In the genomic region with DNA sequence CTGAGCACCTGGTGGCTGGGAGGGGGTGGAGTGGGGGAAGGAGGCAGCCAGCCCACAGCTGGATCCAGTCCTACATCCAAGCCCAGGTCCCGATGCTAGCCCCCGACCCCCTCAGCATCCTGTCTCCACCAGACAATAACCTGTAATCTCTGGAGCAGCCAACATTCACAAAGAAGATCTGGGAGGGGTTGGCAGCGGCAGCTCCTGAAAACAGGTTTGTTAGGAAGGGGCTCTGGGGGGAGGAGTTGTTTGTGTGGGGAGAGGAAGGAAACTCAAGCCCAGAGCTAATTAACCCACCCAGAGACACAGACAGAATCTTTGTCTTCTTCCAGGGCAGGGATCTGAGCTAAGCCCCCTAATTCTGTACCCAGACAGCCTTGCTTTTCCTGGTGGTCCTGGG, we compare ENCODE assay signal across 24 cellular contexts. TPM values are rescaled to one million over a fixed set of nuclear protein-coding genes. Genes with fewer than 3 reads are reported as not detected.
DNase-seq lines count a peak whose midpoint lies in the region; ATAC-seq and TF ChIP-seq lines count a peak whose summit lies in the region.
"Had no signal": no experiment of that assay in that cellular context is flagged by ENCODE, and none has a peak within 500 bp of the region (broad histone marks: within the 10 kb centered on the region; RNA-seq: fewer than 3 reads in every experiment).

No MANE protein-coding gene starts in this region.

- ATAC-seq in HCT116: no peak
- ATAC-seq: GM12878, PC-3, SK-N-SH treated with all-trans-retinoic acid at 6 μM for 48 hours had no signal

- TF ChIP-seq POLR2A in HCT116 (IDR thresholded peaks at IDR 0.05; ENCODE audit: borderline replicate concordance, extremely low read depth, insufficient read depth, insufficient read length): no peak

- H3K27ac Mint-ChIP-seq in mesothelial cell of epicardium (peak overlapping the region; percentile 67), immature natural killer cell (no peak overlapping the region)
- H3K27ac Mint-ChIP-seq: CD4-positive, CD25-positive, alpha-beta regulatory T cell had no signal

- no peak overlapping the region for H3K27ac ChIP-seq in HCT116 (ENCODE audit: low read depth, low read length)
- H3K27ac ChIP-seq: 22Rv1, RWPE1 had no signal

- H3K9me3 Mint-ChIP-seq in mesothelial cell of epicardium (no peaks in the 10 kb centered on the region), immature natural killer cell (no peaks in the 10 kb centered on the region)

- DNase-seq in NCI-H1417 (lab: John Stamatoyannopoulos, UW): peak in 2 of 3 experiments; percentile 20 to 39
- DNase-seq in NCI-H1417 treated with DMSO at 0.1 percent for 48 hours (lab: John Stamatoyannopoulos, UW): no peak
- no peak for DNase-seq in HCT116 (ENCODE audit: low read depth, low spot score)
- no peak for DNase-seq in NT2/D1 (ENCODE audit: low read depth, low spot score)
- DNase-seq in mesothelial cell of epicardium (ENCODE audit: low spot score in 2 of 2, unreplicated experiment in 2 of 2): no peak
- DNase-seq in immature natural killer cell: no peak
- DNase-seq in CD1c-positive myeloid dendritic cell (ENCODE audit: extremely low spot score): no peak
- no peak for DNase-seq in A172 (ENCODE audit: low spot score)
- DNase-seq: Caco-2; CD4-positive, CD25-positive, alpha-beta regulatory T cell; GF-D8; MM.1S; NCI-H1092; NCI-H226; NCI-H524; SIG-M5; T-helper 1 cell had no signal

- intact Hi-C loops in HCT116 (cut with micrococcal nuclease): no loop called here

- H3K27me3 Mint-ChIP-seq in mesothelial cell of epicardium (ENCODE audit: low read depth) (peaks cover 28% of the 10 kb centered on the region), immature natural killer cell (ENCODE audit: low read depth in 3 of 3) (peaks cover 3 to 6% (median 6%) of the 10 kb centered on the region in 3 donors)

- RAD21 ChIA-PET in HCT116 (lab: Charles Lee; ENCODE audit: low non-redundant PET in 1 of 2, low total read pairs in 2 of 2, uncharacterized antibody in 2 of 2, unreplicated experiment in 2 of 2): no interaction called here

- peaks cover 11% of the 10 kb centered on the region; the same call in 1 of the 2 replicates for H3K27me3 ChIP-seq in HCT116 (ENCODE audit: insufficient read depth, low read length)
- no peaks in the 10 kb centered on the region for H3K27me3 ChIP-seq in NT2/D1 (ENCODE audit: insufficient read depth, insufficient read length)

- H3K4me2 ChIP-seq in HCT116 (ENCODE audit: low read length): peak overlapping the region; percentile 46

- H3K4me3 ChIP-seq in HCT116 (replicated peaks in 1 of 2; ENCODE audit: low read depth in 1 of 2, low read length in 2 of 2) (no peak overlapping the region), NT2/D1 (ENCODE audit: insufficient read length, low read depth) (no peak overlapping the region)
- H3K4me3 ChIP-seq: GM12878 had no signal

- no peaks in the 10 kb centered on the region for H3K79me2 ChIP-seq in HCT116 (ENCODE audit: insufficient read depth, low read length)

- TF ChIP-seq CTCF in HCT116 (IDR thresholded peaks at IDR 0.05 in 2 of 3, conservative IDR thresholded peaks at IDR 0.05 in 1 of 3; ENCODE audit: borderline replicate concordance in 1 of 3, insufficient read depth in 1 of 3, low read depth in 2 of 3, low read length in 2 of 3) (no peak), mesothelial cell of epicardium (IDR thresholded peaks at IDR 0.05; ENCODE audit: unreplicated experiment) (no peak)

- H3K4me3 Mint-ChIP-seq in mesothelial cell of epicardium: no peak overlapping the region
- H3K4me3 Mint-ChIP-seq in immature natural killer cell: no peak overlapping the region
- H3K4me3 Mint-ChIP-seq: CD4-positive, CD25-positive, alpha-beta regulatory T cell had no signal

- H3K9me3 ChIP-seq in HCT116 (ENCODE audit: control insufficient read depth in 1 of 2, insufficient read depth in 1 of 2, low read depth in 1 of 2, low read length in 2 of 2) (no peaks in the 10 kb centered on the region), NT2/D1 (ENCODE audit: insufficient read depth, low read length) (no peaks in the 10 kb centered on the region)
- H3K9me3 ChIP-seq: Caco-2 had no signal

- no TSS peak for BruUV-seq in HCT116 (replicated peaks; lab: Mats Ljungman, UMichigan)

- H3K9me2 ChIP-seq in HCT116 (ENCODE audit: insufficient read depth): no peaks in the 10 kb centered on the region

- H3K36me3 Mint-ChIP-seq in mesothelial cell of epicardium: no peaks in the 10 kb centered on the region
- H3K36me3 Mint-ChIP-seq in immature natural killer cell: no peaks in the 10 kb centered on the region
- H3K36me3 Mint-ChIP-seq: CD4-positive, CD25-positive, alpha-beta regulatory T cell had no signal

- H3K36me3 ChIP-seq in HCT116 (ENCODE audit: control insufficient read depth in 1 of 2, insufficient read depth in 2 of 2, low read length in 2 of 2): no peaks in the 10 kb centered on the region
- no peaks in the 10 kb centered on the region for H3K36me3 ChIP-seq in NT2/D1 (ENCODE audit: insufficient read depth, insufficient read length, low read length)

- H3K9ac ChIP-seq in HCT116 (ENCODE audit: low read length) (no peak overlapping the region), NT2/D1 (ENCODE audit: insufficient read length, low read depth) (peak overlapping the region; percentile 51)

- H4K20me1 ChIP-seq in HCT116 (ENCODE audit: insufficient read depth): no peaks in the 10 kb centered on the region

- H3K4me1 Mint-ChIP-seq in mesothelial cell of epicardium (peaks cover 30% of the 10 kb centered on the region), immature natural killer cell (peaks cover 0 to 5% of the 10 kb centered on the region in 2 donors)

- H2AFZ ChIP-seq in HCT116 (ENCODE audit: low read depth, low read length, poor library complexity, severe bottlenecking): no peak overlapping the region

- no peak for TF ChIP-seq RAD21 in HCT116 (IDR thresholded peaks at IDR 0.05; ENCODE audit: low read depth)

- H3K4me1 ChIP-seq in HCT116 (ENCODE audit: control insufficient read depth in 1 of 2, insufficient read depth in 2 of 2, low read length in 2 of 2): peaks cover 15 to 31% of the 10 kb centered on the region in 2 experiments
- H3K4me1 ChIP-seq in NT2/D1 (ENCODE audit: insufficient read depth, insufficient read length): peaks cover 26% of the 10 kb centered on the region

- CTCF ChIA-PET in HCT116 (lab: Charles Lee): interaction anchor here (1.0 to 1.4 kb wide), 3 partner anchors 11 to 13 kb away, joined by 3 to 9 read pairs (median 4); no protein-coding TSS in a partner anchor

- POLR2A ChIA-PET in HCT116 (lab: Charles Lee): interaction anchor here (1.3 to 1.4 kb wide), 2 partner anchors 52 to 89 kb away, joined by 3 to 4 read pairs; no protein-coding TSS in a partner anchor

TF ChIP-seq in HCT116, 20 proteins besides CTCF, POLR2A, EP300 and RAD21 (continues in another document):
- TF ChIP-seq, protein P1, sequence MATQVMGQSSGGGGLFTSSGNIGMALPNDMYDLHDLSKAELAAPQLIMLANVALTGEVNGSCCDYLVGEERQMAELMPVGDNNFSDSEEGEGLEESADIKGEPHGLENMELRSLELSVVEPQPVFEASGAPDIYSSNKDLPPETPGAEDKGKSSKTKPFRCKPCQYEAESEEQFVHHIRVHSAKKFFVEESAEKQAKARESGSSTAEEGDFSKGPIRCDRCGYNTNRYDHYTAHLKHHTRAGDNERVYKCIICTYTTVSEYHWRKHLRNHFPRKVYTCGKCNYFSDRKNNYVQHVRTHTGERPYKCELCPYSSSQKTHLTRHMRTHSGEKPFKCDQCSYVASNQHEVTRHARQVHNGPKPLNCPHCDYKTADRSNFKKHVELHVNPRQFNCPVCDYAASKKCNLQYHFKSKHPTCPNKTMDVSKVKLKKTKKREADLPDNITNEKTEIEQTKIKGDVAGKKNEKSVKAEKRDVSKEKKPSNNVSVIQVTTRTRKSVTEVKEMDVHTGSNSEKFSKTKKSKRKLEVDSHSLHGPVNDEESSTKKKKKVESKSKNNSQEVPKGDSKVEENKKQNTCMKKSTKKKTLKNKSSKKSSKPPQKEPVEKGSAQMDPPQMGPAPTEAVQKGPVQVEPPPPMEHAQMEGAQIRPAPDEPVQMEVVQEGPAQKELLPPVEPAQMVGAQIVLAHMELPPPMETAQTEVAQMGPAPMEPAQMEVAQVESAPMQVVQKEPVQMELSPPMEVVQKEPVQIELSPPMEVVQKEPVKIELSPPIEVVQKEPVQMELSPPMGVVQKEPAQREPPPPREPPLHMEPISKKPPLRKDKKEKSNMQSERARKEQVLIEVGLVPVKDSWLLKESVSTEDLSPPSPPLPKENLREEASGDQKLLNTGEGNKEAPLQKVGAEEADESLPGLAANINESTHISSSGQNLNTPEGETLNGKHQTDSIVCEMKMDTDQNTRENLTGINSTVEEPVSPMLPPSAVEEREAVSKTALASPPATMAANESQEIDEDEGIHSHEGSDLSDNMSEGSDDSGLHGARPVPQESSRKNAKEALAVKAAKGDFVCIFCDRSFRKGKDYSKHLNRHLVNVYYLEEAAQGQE (IDR thresholded peaks at IDR 0.05; ENCODE audit: low read depth): no peak
- no peak for TF ChIP-seq ELF1 (IDR thresholded peaks at IDR 0.05; ENCODE audit: borderline replicate concordance, low read depth)

RNA-seq across cellular contexts. Expression of gene C17orf113, which starts 4.6 kb away (rescaled TPM):
- total RNA-seq in HCT116 (2021; ENCODE audit: unreplicated experiment) (2.3 TPM), mesothelial cell of epicardium (4.1 to 5.1 TPM (median 4.4 TPM) in 3 replicates)
- 1.9 and 2.1 TPM in 2 replicates for polyA plus RNA-seq in HCT116 (2012)
- under 1 TPM in 2 of 3 donors, not detected in 1; 0.19 to 0.21 TPM for polyA plus RNA-seq in immature natural killer cell
- total RNA-seq in A172 (2014; rRNA removed; shearing (Covaris generic)): not detected in 2 replicates

RNA-seq across cellular contexts. Expression of gene NKIRAS2, which starts 35.1 kb away (rescaled TPM):
- total RNA-seq in HCT116 (2021; ENCODE audit: unreplicated experiment) (26.4 TPM), mesothelial cell of epicardium (47.2 to 49.6 TPM (median 48.1 TPM) in 3 replicates)
- polyA plus RNA-seq in HCT116 (2012): 29.2 and 32.0 TPM in 2 replicates
- 10 to 100 TPM; 21.5 to 33.6 (median 32.6) TPM for polyA plus RNA-seq in immature natural killer cell
- total RNA-seq in A172 (2014; rRNA removed; shearing (Covaris generic)): 48.6 and 51.8 TPM in 2 replicates

RNA-seq across cellular contexts. Expression of gene DNAJC7, which starts 37.8 kb away (rescaled TPM):
- total RNA-seq in HCT116 (2021; ENCODE audit: unreplicated experiment) (113 TPM), mesothelial cell of epicardium (97.2 to 103 TPM (median 97.7 TPM) in 3 replicates)
- 85.1 and 91.0 TPM in 2 replicates for polyA plus RNA-seq in HCT116 (2012)
- polyA plus RNA-seq in immature natural killer cell: 10 to 100 TPM; 54.1 to 94.0 (median 55.8) TPM
- total RNA-seq in A172 (2014; rRNA removed; shearing (Covaris generic)): 118 and 132 TPM in 2 replicates

RNA-seq across cellular contexts. Expression of gene ZNF385C, which starts 43.3 kb away (rescaled TPM):
- total RNA-seq in HCT116 (2021; ENCODE audit: unreplicated experiment): 1.1 TPM
- 0.76 and 1.2 TPM in 2 replicates for polyA plus RNA-seq in HCT116 (2012)
- total RNA-seq in mesothelial cell of epicardium: 2.2 to 2.9 TPM (median 2.5 TPM) in 3 replicates
- polyA plus RNA-seq in immature natural killer cell: under 1 TPM in 1 of 3 donors, not detected in 2; 0.44 TPM
- total RNA-seq in A172 (2014; rRNA removed; shearing (Covaris generic)): not detected in 2 replicates
- total RNA-seq: CD4-positive, CD25-positive, alpha-beta regulatory T cell; GM12878; LHCN-M2 had no signal
- polyA plus RNA-seq: AG04450 had no signal

RNA-seq across cellular contexts. Expression of gene DHX58, which starts 57.5 kb away (rescaled TPM):
- 1.2 TPM for total RNA-seq in HCT116 (2021; ENCODE audit: unreplicated experiment)
- polyA plus RNA-seq in HCT116 (2012): 1.1 and 1.6 TPM in 2 replicates
- total RNA-seq in mesothelial cell of epicardium: 10.5 to 11.6 TPM (median 11.3 TPM) in 3 replicates
- 10 to 100 TPM in 1 of 3 donors, 1 to 10 TPM in 2; 3.0 to 14.3 (median 9.8) TPM for polyA plus RNA-seq in immature natural killer cell
- 7.8 and 10.0 TPM in 2 replicates for total RNA-seq in A172 (2014; rRNA removed; shearing (Covaris generic))
- total RNA-seq: PC-3 had no signal

Comparison
In these comparisons a context has a peak if more than half of its experiments do, and no peak if none do; other contexts are left out.
1. DNase-seq: peak in NCI-H1417 (2 of 3); none in NCI-H1417 treated with DMSO at 0.1 percent for 48 hours (single experiment), HCT116 (single experiment), NT2/D1 (single experiment), mesothelial cell of epicardium (0 of 2), immature natural killer cell (0 of 3), CD1c-positive myeloid dendritic cell (single experiment) and A172 (single experiment).